In genomic region chr1:195577748-195578147, GRCh38 we compare ENCODE assay signal across 19 cellular contexts.
DNase-seq lines count a peak whose midpoint lies in the region; FAIRE-seq and TF ChIP-seq lines count a peak whose summit lies in the region.
"Had no signal": no experiment of that assay in that cellular context is flagged by ENCODE, and none has a peak within 500 bp of the region (broad histone marks: within the 10 kb centered on the region; RNA-seq: fewer than 3 reads in every experiment).

No MANE protein-coding gene starts in this region.

- peak overlapping the region; percentile 47 for H3K27ac Mint-ChIP-seq in progenitor cell of endocrine pancreas
- H3K27ac Mint-ChIP-seq: CD14-positive monocyte; CD4-positive, alpha-beta memory T cell; H9 had no signal

- H3K4me3 ChIP-seq in colonic mucosa, result no peak overlapping the region
- H3K4me3 ChIP-seq: BLaER1 had no signal

- peak; percentile 68 for FAIRE-seq in H54 (lab: Jason Lieb, UNC)
- FAIRE-seq: GM12892, GM18507 had no signal

- TF ChIP-seq CTCF in progenitor cell of endocrine pancreas (IDR thresholded peaks at IDR 0.05; ENCODE audit: unreplicated experiment), result no peak
- no peak for TF ChIP-seq CTCF in colonic mucosa (IDR thresholded peaks at IDR 0.05)

- no peaks in the 10 kb centered on the region for H3K36me3 ChIP-seq in colonic mucosa
- H3K36me3 ChIP-seq: BLaER1 had no signal

- intact Hi-C loops in colonic mucosa (cut with DNase I), result no loop called here

- DNase-seq in H54 (ENCODE audit: insufficient read length, low spot score) (no peak), OCI-M1 (lab: John Stamatoyannopoulos, UW) (peak; percentile 45), amniotic epithelial cell (ENCODE audit: low read depth) (peak; percentile 73), progenitor cell of endocrine pancreas (ENCODE audit: low spot score, unreplicated experiment) (no peak), putamen (ENCODE audit: low spot score) (no peak), cerebellar nuclear complex (lab: John Stamatoyannopoulos, UW) (no peak), colonic mucosa (no peak)
- DNase-seq: 8988T; CD4-positive, alpha-beta memory T cell; DMS153; DMS79; GDM1; GOT3; H9 had no signal

- H3K27me3 Mint-ChIP-seq in progenitor cell of endocrine pancreas, result no peaks in the 10 kb centered on the region
- H3K27me3 Mint-ChIP-seq: CD4-positive, alpha-beta memory T cell had no signal

- H3K4me3 Mint-ChIP-seq in progenitor cell of endocrine pancreas (ENCODE audit: low read depth), result no peak overlapping the region
- H3K4me3 Mint-ChIP-seq: CD14-positive monocyte; CD4-positive, alpha-beta memory T cell; H9 had no signal

- H3K36me3 Mint-ChIP-seq in progenitor cell of endocrine pancreas (ENCODE audit: insufficient read depth), result no peaks in the 10 kb centered on the region
- H3K36me3 Mint-ChIP-seq: CD14-positive monocyte; CD4-positive, alpha-beta memory T cell had no signal

- peaks cover 5% of the 10 kb centered on the region for H3K9me3 Mint-ChIP-seq in progenitor cell of endocrine pancreas (ENCODE audit: low read depth)

- no peak for TF ChIP-seq POLR2A in H54 (IDR thresholded peaks at IDR 0.05; ENCODE audit: low read depth, low read length)

- H3K9me3 ChIP-seq in colonic mucosa, result no peaks in the 10 kb centered on the region
- H3K9me3 ChIP-seq: BLaER1 had no signal

- no peaks in the 10 kb centered on the region for H3K4me1 ChIP-seq in colonic mucosa
- H3K4me1 ChIP-seq: BLaER1 had no signal

- H3K4me1 Mint-ChIP-seq in progenitor cell of endocrine pancreas (ENCODE audit: low read depth), result peaks cover 10% of the 10 kb centered on the region
- H3K4me1 Mint-ChIP-seq: CD14-positive monocyte; CD4-positive, alpha-beta memory T cell; H9 had no signal

- H3K9ac ChIP-seq in colonic mucosa (ENCODE audit: low read depth in 2 of 2, low read length in 2 of 2), result no peak overlapping the region
- H3K9ac ChIP-seq: BLaER1 had no signal

- H3K27ac ChIP-seq in colonic mucosa, result no peak overlapping the region
- H3K27ac ChIP-seq: BLaER1, HL-60 had no signal

- no peaks in the 10 kb centered on the region for H3K27me3 ChIP-seq in colonic mucosa
- H3K27me3 ChIP-seq: BLaER1 had no signal

Comparison
In these comparisons a context has a peak if more than half of its experiments do, and no peak if none do; other contexts are left out.
1. DNase-seq: peak in OCI-M1 (single experiment) and amniotic epithelial cell (single experiment); none in H54 (single experiment), progenitor cell of endocrine pancreas (single experiment), putamen (single experiment), cerebellar nuclear complex (0 of 2) and colonic mucosa (single experiment).